8 cellular contexts compared by ENCODE assay signal in the genomic region with DNA sequence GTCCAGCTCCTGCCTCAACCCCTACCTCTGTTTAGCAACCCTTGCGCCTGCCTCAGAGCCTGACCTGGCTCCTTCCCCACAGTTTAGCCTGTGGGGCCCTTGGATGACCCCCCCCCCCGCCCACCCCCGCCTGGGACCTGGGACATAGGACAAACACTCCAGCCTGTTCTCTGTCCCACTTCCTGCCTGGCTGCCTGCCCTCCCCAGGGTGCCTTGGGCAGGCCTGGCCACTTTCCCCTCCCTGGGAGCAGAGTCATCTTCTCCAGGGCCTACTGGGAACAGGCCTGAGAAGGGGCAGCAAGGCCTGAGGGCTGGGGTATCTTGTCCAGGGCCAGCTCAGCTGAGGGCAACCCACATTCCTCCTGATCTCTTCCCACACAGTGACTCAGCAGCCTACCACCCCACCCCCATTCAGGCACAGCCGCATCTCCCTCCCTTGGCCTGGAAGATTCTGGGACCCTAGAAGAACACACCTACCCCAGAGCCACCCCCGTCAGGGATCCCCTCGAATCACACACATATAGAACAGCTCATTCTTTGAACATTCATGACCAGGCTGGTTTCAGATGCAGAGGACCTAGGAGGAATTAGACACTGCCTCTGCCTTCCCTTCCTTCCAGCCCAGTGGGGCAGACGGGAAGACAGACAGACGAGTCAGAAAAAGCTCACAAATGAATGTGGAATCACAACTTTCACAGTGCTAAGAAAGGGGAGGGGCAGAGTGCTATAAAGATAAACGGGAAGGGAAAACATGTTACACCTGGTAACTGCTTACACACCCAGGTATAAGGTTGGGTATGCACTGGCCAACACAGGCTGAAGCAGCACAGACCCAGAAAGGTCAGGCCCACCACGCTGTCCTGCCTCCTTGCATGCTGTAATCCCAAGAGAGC. TPM values are rescaled to one million over a fixed set of nuclear protein-coding genes. Genes with fewer than 3 reads are reported as not detected.
DNase-seq lines count a peak whose midpoint lies in the region; ATAC-seq and TF ChIP-seq lines count a peak whose summit lies in the region.

No MANE protein-coding gene starts in this region.

- H3K27ac Mint-ChIP-seq in MCF 10A (ENCODE audit: low read depth, unreplicated experiment) = peak overlapping the region; percentile 84

- H3K36me3 ChIP-seq in upper lobe of right lung = peaks cover 38% of the 10 kb centered on the region

- peaks cover 34% of the 10 kb centered on the region for H3K4me1 Mint-ChIP-seq in MCF 10A (ENCODE audit: insufficient read depth, unreplicated experiment)

- H3K9me3 ChIP-seq in upper lobe of right lung = no peaks in the 10 kb centered on the region

- peak; percentile 69 for ATAC-seq in left colon
- peak; percentile 67 for ATAC-seq in upper lobe of right lung
- no peak for ATAC-seq in GM21360 (IDR thresholded peaks at IDR 0.05; ENCODE audit: unreplicated experiment)

- H3K27me3 Mint-ChIP-seq in MCF 10A (ENCODE audit: insufficient read depth, unreplicated experiment) = no peaks in the 10 kb centered on the region

- no peak overlapping the region for H3K4me3 Mint-ChIP-seq in MCF 10A (ENCODE audit: unreplicated experiment)

- intact Hi-C loops in MCF 10A (cut with micrococcal nuclease) = no loop called here
- intact Hi-C loops in left colon (cut with DNase I, micrococcal nuclease) = no loop called here
- intact Hi-C loops in upper lobe of right lung (cut with DNase I) = no loop called here

- H3K9me3 Mint-ChIP-seq in MCF 10A (ENCODE audit: unreplicated experiment) = no peaks in the 10 kb centered on the region

- peak overlapping the region; percentile 83 for H3K27ac ChIP-seq in upper lobe of right lung

- peaks cover 67% of the 10 kb centered on the region for H3K4me1 ChIP-seq in upper lobe of right lung

- TF ChIP-seq CTCF in MCF 10A (IDR thresholded peaks at IDR 0.05; ENCODE audit: unreplicated experiment) = no peak
- TF ChIP-seq CTCF in upper lobe of right lung (IDR thresholded peaks at IDR 0.05) = no peak

- POLR2A ChIA-PET in MCF 10A (lab: Yijun Ruan, JAX) = interaction anchor here (0.7 to 1.3 kb wide), 3 partner anchors 9 to 14 kb away, joined by 4 to 5 read pairs (median 5); a partner anchor contains a TSS

- CTCF ChIA-PET in MCF 10A (lab: Yijun Ruan, JAX) = interaction anchor here (0.6 to 1.2 kb wide), 6 partner anchors 13 to 242 kb away, joined by 3 to 4 read pairs (median 4); no protein-coding TSS in a partner anchor

- no TSS peak for BruUV-seq in MCF 10A (replicated peaks; lab: Mats Ljungman, UMichigan)

- peak; percentile 66 for DNase-seq in 8988T
- DNase-seq in HT1080 (ENCODE audit: low read depth) = peak; percentile 94
- peak; percentile 79 for DNase-seq in MCF 10A (ENCODE audit: unreplicated experiment)
- DNase-seq in left colon = peak; percentile 74 to 83
- DNase-seq in upper lobe of right lung = peak; percentile 93
- DNase-seq in Kasumi-1 (lab: John Stamatoyannopoulos, UW) = no peak
- no peak for DNase-seq in NCI-H1105 treated with DMSO at 0.1 percent for 48 hours (lab: John Stamatoyannopoulos, UW)

- H3K4me3 ChIP-seq in upper lobe of right lung = no peak overlapping the region

- peaks cover 10% of the 10 kb centered on the region for H3K36me3 Mint-ChIP-seq in MCF 10A (ENCODE audit: insufficient read depth, unreplicated experiment)

- no peaks in the 10 kb centered on the region for H3K27me3 ChIP-seq in upper lobe of right lung

RNA-seq across cellular contexts. Expression of a gene that starts 6.0 kb away (rescaled TPM):
- total RNA-seq in HT1080 (2014; rRNA removed; shearing (Covaris generic)) = 54.8 and 65.1 TPM in 2 replicates
- polyA plus RNA-seq in HT1080 (2015; cell fraction: cytosol; rRNA removed) = 27.5 and 27.9 TPM in 2 replicates
- polyA plus RNA-seq in HT1080 (2015; cell fraction: nucleus; rRNA removed) = 140 and 161 TPM in 2 replicates
- 12.1 and 14.7 TPM in 2 replicates for total RNA-seq in MCF 10A (2022)
- total RNA-seq in left colon = 10 to 100 TPM; 29.7 to 42.7 TPM
- total RNA-seq in upper lobe of right lung = 94.9 TPM

RNA-seq across cellular contexts. Expression of a gene that starts 7.5 kb away (rescaled TPM):
- total RNA-seq in HT1080 (2014; rRNA removed; shearing (Covaris generic)) = 0.57 and 1.9 TPM in 2 replicates
- polyA plus RNA-seq in HT1080 (2015; cell fraction: cytosol; rRNA removed) = 0.70 and 0.76 TPM in 2 replicates
- polyA plus RNA-seq in HT1080 (2015; cell fraction: nucleus; rRNA removed) = 5.7 and 7.2 TPM in 2 replicates
- total RNA-seq in MCF 10A (2022) = 0.40 and 1.4 TPM in 2 replicates
- total RNA-seq in left colon = 1 to 10 TPM in 1 of 2 donors, under 1 TPM in 1; 0.61 to 1.3 TPM
- total RNA-seq in upper lobe of right lung = 2.4 TPM

RNA-seq across cellular contexts. Expression of a gene that starts 14.3 kb away (rescaled TPM):
- 39.4 and 50.3 TPM in 2 replicates for total RNA-seq in HT1080 (2014; rRNA removed; shearing (Covaris generic))
- polyA plus RNA-seq in HT1080 (2015; cell fraction: cytosol; rRNA removed) = 47.9 and 52.9 TPM in 2 replicates
- 37.1 and 46.9 TPM in 2 replicates for polyA plus RNA-seq in HT1080 (2015; cell fraction: nucleus; rRNA removed)
- total RNA-seq in MCF 10A (2022) (44.4 and 55.5 TPM in 2 replicates), left colon (10 to 100 TPM; 40.7 to 42.0 TPM), upper lobe of right lung (39.3 TPM)

RNA-seq across cellular contexts. Expression of a gene that starts 38.1 kb away (rescaled TPM):
- 1.8 and 3.7 TPM in 2 replicates for total RNA-seq in HT1080 (2014; rRNA removed; shearing (Covaris generic))
- 2.4 and 3.2 TPM in 2 replicates for polyA plus RNA-seq in HT1080 (2015; cell fraction: cytosol; rRNA removed)
- 17.6 and 20.5 TPM in 2 replicates for polyA plus RNA-seq in HT1080 (2015; cell fraction: nucleus; rRNA removed)
- 30.4 and 32.7 TPM in 2 replicates for total RNA-seq in MCF 10A (2022)
- 10 to 100 TPM in 1 of 2 donors, 1 to 10 TPM in 1; 7.7 to 11.9 TPM for total RNA-seq in left colon
- 16.2 TPM for total RNA-seq in upper lobe of right lung

RNA-seq across cellular contexts. Expression of a gene that starts 42.3 kb away (rescaled TPM):
- total RNA-seq in HT1080 (2014; rRNA removed; shearing (Covaris generic)) = 2.6 and 3.0 TPM in 2 replicates
- 1.1 and 1.3 TPM in 2 replicates for polyA plus RNA-seq in HT1080 (2015; cell fraction: cytosol; rRNA removed)
- polyA plus RNA-seq in HT1080 (2015; cell fraction: nucleus; rRNA removed) = 14.7 and 17.2 TPM in 2 replicates
- total RNA-seq in MCF 10A (2022) = 9.6 and 12.0 TPM in 2 replicates
- 10 to 100 TPM; 58.1 to 60.5 TPM for total RNA-seq in left colon
- total RNA-seq in upper lobe of right lung = 17.5 TPM

Comparison
In these comparisons a context has a peak if more than half of its experiments do, and no peak if none do; other contexts are left out.
1. DNase-seq: peak in 8988T (single experiment), HT1080 (single experiment), MCF 10A (single experiment), left colon (2 of 2) and upper lobe of right lung (single experiment); none in Kasumi-1 (0 of 2) and NCI-H1105 treated with DMSO at 0.1 percent for 48 hours (single experiment).